In the genomic region with DNA sequence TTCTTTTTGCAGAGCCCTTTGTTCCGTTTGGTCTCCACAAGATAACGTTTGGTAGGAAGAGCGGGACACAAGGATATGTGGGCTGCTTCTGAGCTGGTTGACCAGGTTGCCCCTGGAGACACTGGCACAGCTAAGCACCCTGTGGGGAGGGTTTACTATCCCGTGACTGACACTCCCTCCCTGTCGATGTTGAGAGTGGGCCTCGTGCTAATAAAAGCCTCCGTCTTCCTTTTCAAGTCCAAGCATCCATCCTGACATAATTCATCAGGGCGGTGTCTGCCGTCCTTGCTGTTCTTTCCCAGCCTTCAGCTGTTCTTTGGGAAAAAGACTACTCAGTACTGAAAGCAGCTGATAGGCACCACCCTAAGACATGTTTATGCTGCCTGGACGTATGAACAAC, we compare ENCODE assay signal across 18 cellular contexts. TPM values are rescaled to one million over a fixed set of nuclear protein-coding genes. Genes with fewer than 3 reads are reported as not detected.
DNase-seq lines count a peak whose midpoint lies in the region; ATAC-seq and TF ChIP-seq lines count a peak whose summit lies in the region.
"Had no signal": no experiment of that assay in that cellular context is flagged by ENCODE, and none has a peak within 500 bp of the region (broad histone marks: within the 10 kb centered on the region; RNA-seq: fewer than 3 reads in every experiment).

No MANE protein-coding gene starts in this region.

- no peak overlapping the region for H3K4me3 Mint-ChIP-seq in CD8-positive, alpha-beta T cell
- H3K4me3 Mint-ChIP-seq in natural killer cell = peak overlapping the region; percentile 88

- no peaks in the 10 kb centered on the region for H3K27me3 Mint-ChIP-seq in CD8-positive, alpha-beta T cell (ENCODE audit: low read depth)
- no peaks in the 10 kb centered on the region for H3K27me3 Mint-ChIP-seq in natural killer cell (ENCODE audit: low read depth in 2 of 2)

- no peaks in the 10 kb centered on the region for H3K27me3 ChIP-seq in CD8-positive, alpha-beta T cell (ENCODE audit: insufficient read depth, low read length)
- H3K27me3 ChIP-seq: ascending aorta, stomach had no signal

- H3K9me3 Mint-ChIP-seq in CD8-positive, alpha-beta T cell = no peaks in the 10 kb centered on the region
- H3K9me3 Mint-ChIP-seq in natural killer cell = no peaks in the 10 kb centered on the region

- H3K36me3 ChIP-seq in CD8-positive, alpha-beta T cell (ENCODE audit: insufficient read depth, low read length) = peaks cover 24% of the 10 kb centered on the region

- ATAC-seq in CD8-positive, alpha-beta T cell = no peak
- ATAC-seq in natural killer cell (no peak), HG02610 (IDR thresholded peaks at IDR 0.05; ENCODE audit: unreplicated experiment) (no peak)
- ATAC-seq: sciatic nerve had no signal

- H3K36me3 Mint-ChIP-seq in CD8-positive, alpha-beta T cell = peaks cover 58% of the 10 kb centered on the region
- H3K36me3 Mint-ChIP-seq in natural killer cell = no peaks in the 10 kb centered on the region

- no peak overlapping the region for H3K27ac ChIP-seq in CD8-positive, alpha-beta T cell (ENCODE audit: low read depth, low read length)
- H3K27ac ChIP-seq: ascending aorta had no signal

- TF ChIP-seq CTCF in CD8-positive, alpha-beta T cell (IDR thresholded peaks at IDR 0.05) = no peak
- TF ChIP-seq CTCF in choroid plexus epithelial cell (conservative IDR thresholded peaks at IDR 0.05; ENCODE audit: low read depth, low read length) (no peak), natural killer cell (IDR thresholded peaks at IDR 0.05) (no peak)

- intact Hi-C loops in CD8-positive, alpha-beta T cell (cut with DNase I, micrococcal nuclease) = loop anchor here (2.0 to 5.0 kb wide), 4 partner anchors 22 to 760 kb away; partner anchors contain the start of genes PAXIP1 (in 1 of the 2) and RBM33 (in 1 of the 2)
- intact Hi-C loops in natural killer cell (cut with micrococcal nuclease) = loop anchor here (5.0 to 10.0 kb wide), 2 partner anchors 35 to 388 kb away; no protein-coding TSS in a partner anchor

- H3K4me1 ChIP-seq in CD8-positive, alpha-beta T cell (ENCODE audit: insufficient read depth, low read length) = peaks cover 31% of the 10 kb centered on the region
- H3K4me1 ChIP-seq: ascending aorta had no signal

- H3K4me1 Mint-ChIP-seq in CD8-positive, alpha-beta T cell (ENCODE audit: low read depth) = peaks cover 52% of the 10 kb centered on the region
- H3K4me1 Mint-ChIP-seq in natural killer cell = peaks cover 51 to 64% of the 10 kb centered on the region in 2 donors

- H3K4me3 ChIP-seq in CD8-positive, alpha-beta T cell (ENCODE audit: low read depth, low read length) = no peak overlapping the region
- H3K4me3 ChIP-seq in choroid plexus epithelial cell (ENCODE audit: low read depth, low read length) = no peak overlapping the region
- H3K4me3 ChIP-seq: ascending aorta, stomach had no signal

- CTCF ChIA-PET in CD8-positive, alpha-beta T cell (lab: Charles Lee) = interaction anchor here (0.8 to 1.7 kb wide), 4 partner anchors 10 to 164 kb away, joined by 3 to 7 read pairs (median 3); no protein-coding TSS in a partner anchor

- POLR2A ChIA-PET in CD8-positive, alpha-beta T cell (lab: Charles Lee) = interaction anchor here (0.7 kb wide), 1 partner anchor 176 kb away, joined by 3 read pairs; no protein-coding TSS in a partner anchor

- H3K9me3 ChIP-seq in CD8-positive, alpha-beta T cell (ENCODE audit: low read length) = no peaks in the 10 kb centered on the region
- H3K9me3 ChIP-seq: ascending aorta, stomach had no signal

- no peak for DNase-seq in CD8-positive, alpha-beta T cell
- DNase-seq in LHCN-M2 (ENCODE audit: low read depth) = peak; percentile 26
- DNase-seq in choroid plexus epithelial cell (ENCODE audit: low read depth) = peak; percentile 27
- no peak for DNase-seq in natural killer cell
- no peak for DNase-seq in NK-92 treated with Interleukin-12 subunit alpha and Interleukin-12 subunit beta, amount 100 ng/mL, for 24 hours (lab: John Stamatoyannopoulos, UW)
- no peak for DNase-seq in DMS 273 treated with DMSO at 0.1 percent for 48 hours (lab: John Stamatoyannopoulos, UW)
- DNase-seq: GF-D8, KBM-7, NCI-H187 treated with DMSO at 0.1 percent for 48 hours, NCI-H748 treated with DMSO at 0.1 percent for 48 hours, stomach, T-helper 9 cell had no signal

- H3K27ac Mint-ChIP-seq in CD8-positive, alpha-beta T cell = peak overlapping the region; percentile 91
- H3K27ac Mint-ChIP-seq in natural killer cell = peak overlapping the region; percentile 93 to 97

RNA-seq across cellular contexts. Expression of gene SHH, which starts 49.6 kb away (rescaled TPM):
- total RNA-seq in CD8-positive, alpha-beta T cell = not detected
- not detected in 2 replicates for total RNA-seq in LHCN-M2 (2014; rRNA removed)
- polyA plus RNA-seq in LHCN-M2 (2012) = not detected
- not detected for total RNA-seq in natural killer cell
- total RNA-seq: H1, RPMI7951 had no signal
- polyA plus RNA-seq: H1, keratinocyte had no signal

Comparison
In these comparisons a context has a peak if more than half of its experiments do, and no peak if none do; other contexts are left out.
1. DNase-seq: peak in LHCN-M2 (single experiment) and choroid plexus epithelial cell (single experiment); none in CD8-positive, alpha-beta T cell (0 of 7), natural killer cell (single experiment), NK-92 treated with Interleukin-12 subunit alpha and Interleukin-12 subunit beta, amount 100 ng/mL, for 24 hours (single experiment) and DMS 273 treated with DMSO at 0.1 percent for 48 hours (single experiment).